20 cellular contexts compared by ENCODE assay signal in the genomic region with DNA sequence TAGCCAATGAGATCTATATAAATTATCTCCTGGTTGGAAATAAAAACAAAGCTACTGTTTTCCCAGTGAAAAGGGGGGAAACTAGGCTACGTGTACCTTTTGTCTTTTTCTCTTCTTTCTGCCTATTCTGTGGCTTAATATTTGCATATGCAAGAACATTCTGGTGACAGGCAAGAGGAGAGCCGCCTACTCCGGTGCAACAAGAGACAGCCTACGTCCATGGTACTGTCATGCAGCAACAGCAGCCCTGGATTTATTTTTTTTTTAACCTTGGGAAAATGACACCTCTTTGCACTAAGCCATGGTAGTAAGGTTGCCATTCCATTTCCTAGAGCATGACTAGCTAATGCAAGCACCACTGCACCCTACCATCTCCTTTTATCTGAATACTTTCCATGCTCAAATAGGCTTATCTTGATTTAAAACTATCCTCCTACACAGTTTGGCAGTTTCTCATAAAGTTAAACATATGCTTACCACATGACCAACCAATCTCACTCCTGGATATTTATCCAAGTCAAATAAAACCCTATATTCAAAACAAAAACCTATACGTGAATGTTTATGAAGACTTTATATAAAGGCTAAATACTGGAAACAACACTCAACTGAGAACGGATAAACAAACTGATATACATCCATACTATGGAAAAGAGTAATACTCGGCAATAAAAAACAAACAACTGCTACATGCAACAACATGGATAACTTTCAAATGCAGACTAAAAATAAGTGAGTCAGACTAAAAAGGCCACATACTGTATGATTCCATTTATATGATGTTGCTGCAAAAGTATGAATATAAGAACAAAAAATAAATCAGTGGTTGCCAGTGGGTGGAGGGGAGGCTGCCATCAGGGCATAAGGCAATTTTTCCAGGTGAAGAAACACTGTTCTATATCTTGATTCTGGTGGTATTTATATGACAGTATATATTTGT. TPM values are rescaled to one million over a fixed set of nuclear protein-coding genes. Genes with fewer than 3 reads are reported as not detected.
DNase-seq lines count a peak whose midpoint lies in the region; ATAC-seq and TF ChIP-seq lines count a peak whose summit lies in the region.
"Had no signal": no experiment of that assay in that cellular context is flagged by ENCODE, and none has a peak within 500 bp of the region (broad histone marks: within the 10 kb centered on the region; RNA-seq: fewer than 3 reads in every experiment).

No MANE protein-coding gene starts in this region.

- POLR2A ChIA-PET in T-cell (lab: Charles Lee): no interaction called here

- no peaks in the 10 kb centered on the region for H3K27me3 Mint-ChIP-seq in GM23338 (ENCODE audit: insufficient read depth, low read depth, poor library complexity)
- H3K27me3 Mint-ChIP-seq in T-cell: no peaks in the 10 kb centered on the region
- H3K27me3 Mint-ChIP-seq: activated CD4-positive, alpha-beta T cell treated with anti-CD3 and anti-CD28 coated beads, Interleukin-2, amount 10 ng/mL, durations not matched to agents 7 days and 5 days; CD8-positive, alpha-beta memory T cell; memory B cell; natural killer cell treated with Interleukin-12 subunit alpha and Interleukin-12 subunit beta and Interleukin-15 and Interleukin-18, amount 100 ng/mL, for 72 hours; stimulated activated naive B cell treated with anti-CD40 and anti-IgM and Interleukin-4, amounts not matched to agents 10 μg/mL and 1 μg/mL and 100 μg/mL, for 72 hours had no signal

- H3K9ac ChIP-seq in adipocyte (ENCODE audit: low read length): no peak overlapping the region
- H3K9ac ChIP-seq in skeletal muscle tissue (ENCODE audit: low read depth in 1 of 3, low read length in 3 of 3): peak overlapping the region in 1 of 3 donors; percentile 33

- H3K4me1 ChIP-seq in GM23338 (ENCODE audit: insufficient read depth) (0 out of 2 replicates have a peak, but pooled peaks cover 4% of the 10 kb centered on the region), adipocyte (ENCODE audit: control insufficient read depth, insufficient read depth, low read length) (peaks cover 30% of the 10 kb centered on the region), skeletal muscle tissue (ENCODE audit: control insufficient read depth in 3 of 3, insufficient read depth in 3 of 3, low read length in 3 of 3) (peaks cover 11 to 30% (median 29%) of the 10 kb centered on the region in 3 donors)

- H3K4me1 Mint-ChIP-seq in GM23338 (peaks cover 3% of the 10 kb centered on the region), T-cell (no peaks in the 10 kb centered on the region)
- H3K4me1 Mint-ChIP-seq: activated CD4-positive, alpha-beta T cell treated with anti-CD3 and anti-CD28 coated beads, Interleukin-2, amount 10 ng/mL, durations not matched to agents 7 days and 5 days; CD8-positive, alpha-beta memory T cell; memory B cell had no signal

- H3K4me2 ChIP-seq in GM23338: no peak overlapping the region

- no peak for TF ChIP-seq CTCF in GM23338 (conservative IDR thresholded peaks at IDR 0.05; ENCODE audit: low read depth in 2 of 2)

- H3K4me3 ChIP-seq in GM23338 (no peak overlapping the region), adipocyte (ENCODE audit: low read length) (no peak overlapping the region), skeletal muscle tissue (ENCODE audit: low read length in 3 of 3) (no peak overlapping the region)
- H3K4me3 ChIP-seq: skin epidermis, thyroid gland had no signal

- H3F3A ChIP-seq in GM23338 (replicated peaks; ENCODE audit: low read depth): no peaks in the 10 kb centered on the region

- ATAC-seq in GM23338 (peak; percentile 28; the same call in 1 of the 3 replicates), T-cell (replicated peaks in 1 of 4) (no peak), GM21737 (IDR thresholded peaks at IDR 0.05; ENCODE audit: unreplicated experiment) (no peak)
- ATAC-seq: natural killer cell treated with Interleukin-12 subunit alpha and Interleukin-12 subunit beta and Interleukin-15 and Interleukin-18, amount 100 ng/mL, for 72 hours; Right ventricle myocardium inferior; stimulated activated naive B cell treated with anti-CD40 and anti-IgM and Interleukin-4, amounts not matched to agents 10 μg/mL and 1 μg/mL and 100 μg/mL, for 72 hours had no signal

- H3K27ac Mint-ChIP-seq in GM23338: no peak overlapping the region
- H3K27ac Mint-ChIP-seq in T-cell: no peak overlapping the region
- H3K27ac Mint-ChIP-seq: activated CD4-positive, alpha-beta T cell treated with anti-CD3 and anti-CD28 coated beads, Interleukin-2, amount 10 ng/mL, durations not matched to agents 7 days and 5 days; memory B cell; natural killer cell treated with Interleukin-12 subunit alpha and Interleukin-12 subunit beta and Interleukin-15 and Interleukin-18, amount 100 ng/mL, for 72 hours; stimulated activated naive B cell treated with anti-CD40 and anti-IgM and Interleukin-4, amounts not matched to agents 10 μg/mL and 1 μg/mL and 100 μg/mL, for 72 hours had no signal

- CTCF ChIA-PET in T-cell (lab: Charles Lee): interaction anchor here (0.7 to 4.0 kb wide), 7 partner anchors 23 to 1064 kb away, joined by 3 to 12 read pairs (median 3); no protein-coding TSS in a partner anchor

- H3K36me3 ChIP-seq in GM23338 (ENCODE audit: insufficient read depth) (peaks cover 9% of the 10 kb centered on the region; the same call in 1 of the 2 replicates), adipocyte (ENCODE audit: control insufficient read depth, insufficient read depth, low read length, severe bottlenecking) (peaks cover 19% of the 10 kb centered on the region), skeletal muscle tissue (ENCODE audit: control insufficient read depth in 3 of 3, insufficient read depth in 3 of 3, low read length in 3 of 3) (peaks cover 0 to 3% (median 3%) of the 10 kb centered on the region in 3 donors)
- H3K36me3 ChIP-seq: thyroid gland had no signal

- H4K20me1 ChIP-seq in GM23338 (replicated peaks; ENCODE audit: insufficient read depth): peaks cover 9% of the 10 kb centered on the region

- H3K27me3 ChIP-seq in GM23338 (ENCODE audit: insufficient read depth): no peaks in the 10 kb centered on the region
- no peaks in the 10 kb centered on the region for H3K27me3 ChIP-seq in adipocyte (replicated peaks; ENCODE audit: control insufficient read depth, insufficient read depth, low read length)
- no peaks in the 10 kb centered on the region for H3K27me3 ChIP-seq in skeletal muscle tissue (ENCODE audit: control insufficient read depth in 3 of 3, insufficient read depth in 3 of 3, low read length in 3 of 3)
- H3K27me3 ChIP-seq: thyroid gland had no signal

- H3K4me3 Mint-ChIP-seq in GM23338 (no peak overlapping the region), T-cell (no peak overlapping the region)
- H3K4me3 Mint-ChIP-seq: activated CD4-positive, alpha-beta T cell treated with anti-CD3 and anti-CD28 coated beads, Interleukin-2, amount 10 ng/mL, durations not matched to agents 7 days and 5 days; CD8-positive, alpha-beta memory T cell; memory B cell; natural killer cell treated with Interleukin-12 subunit alpha and Interleukin-12 subunit beta and Interleukin-15 and Interleukin-18, amount 100 ng/mL, for 72 hours; stimulated activated naive B cell treated with anti-CD40 and anti-IgM and Interleukin-4, amounts not matched to agents 10 μg/mL and 1 μg/mL and 100 μg/mL, for 72 hours had no signal

- H3K27ac ChIP-seq in GM23338 (ENCODE audit: low read depth) (no peak overlapping the region), skeletal muscle tissue (ENCODE audit: low read depth, low read length) (peak overlapping the region; percentile 12)
- H3K27ac ChIP-seq: HL-60, skin epidermis, thyroid gland had no signal

- H2AFZ ChIP-seq in GM23338: no peak overlapping the region

- H3K9me3 Mint-ChIP-seq in GM23338: no peaks in the 10 kb centered on the region
- no peaks in the 10 kb centered on the region for H3K9me3 Mint-ChIP-seq in T-cell
- H3K9me3 Mint-ChIP-seq: activated CD4-positive, alpha-beta T cell treated with anti-CD3 and anti-CD28 coated beads, Interleukin-2, amount 10 ng/mL, durations not matched to agents 7 days and 5 days; CD8-positive, alpha-beta memory T cell; memory B cell; natural killer cell treated with Interleukin-12 subunit alpha and Interleukin-12 subunit beta and Interleukin-15 and Interleukin-18, amount 100 ng/mL, for 72 hours; stimulated activated naive B cell treated with anti-CD40 and anti-IgM and Interleukin-4, amounts not matched to agents 10 μg/mL and 1 μg/mL and 100 μg/mL, for 72 hours had no signal

- H3K79me2 ChIP-seq in GM23338 (replicated peaks; ENCODE audit: insufficient read depth): peaks cover 30% of the 10 kb centered on the region

- no peak for DNase-seq in GM23338 (ENCODE audit: low spot score)
- peak; percentile 61 for DNase-seq in adipocyte (ENCODE audit: low read depth)
- DNase-seq in iris pigment epithelial cell (ENCODE audit: low read depth): peak; percentile 45
- DNase-seq in T-cell: no peak
- no peak for DNase-seq in NCI-H1048 (lab: John Stamatoyannopoulos, UW)
- DNase-seq: activated CD4-positive, alpha-beta T cell treated with anti-CD3 and anti-CD28 coated beads, Interleukin-2, amount 10 ng/mL, durations not matched to agents 7 days and 5 days; activated CD8-positive, alpha-beta memory T cell treated with anti-CD3 and anti-CD28 coated beads, Interleukin-2, amount 50 U/mL, for 4 hours; CD8-positive, alpha-beta memory T cell; NCI-H1436 treated with DMSO at 0.1 percent for 48 hours; NCI-H2171; stimulated activated CD4-positive, alpha-beta T cell treated with anti-CD3 and anti-CD28 coated beads, Interleukin-2, amount 100 ng/mL, for 24 hours; stimulated activated naive B cell treated with anti-CD40 and anti-IgM and Interleukin-4, amounts not matched to agents 10 μg/mL and 1 μg/mL and 100 μg/mL, for 72 hours; thyroid gland had no signal

- H3K9me2 ChIP-seq in GM23338 (ENCODE audit: insufficient read depth): no peaks in the 10 kb centered on the region

- H3K9me3 ChIP-seq in adipocyte (ENCODE audit: control insufficient read depth, low read length) (no peaks in the 10 kb centered on the region), skeletal muscle tissue (ENCODE audit: control insufficient read depth in 3 of 3, low read length in 3 of 3) (no peaks in the 10 kb centered on the region)
- H3K9me3 ChIP-seq: thyroid gland had no signal

- H3K36me3 Mint-ChIP-seq in GM23338 (ENCODE audit: low read depth) (peaks cover 17% of the 10 kb centered on the region), T-cell (peaks cover 24% of the 10 kb centered on the region)

TF ChIP-seq in GM23338, 12 proteins besides CTCF, POLR2A, EP300 and RAD21 (continues in another document):
- TF ChIP-seq JUNB (IDR thresholded peaks at IDR 0.05; ENCODE audit: unreplicated experiment) (no peak), EZH2 (IDR thresholded peaks at IDR 0.05; ENCODE audit: low read depth, unreplicated experiment) (no peak)

RNA-seq across cellular contexts. Expression of a gene that starts 17.3 kb away (rescaled TPM):
- 7.7 and 8.7 TPM in 2 replicates for total RNA-seq in GM23338 (2014; rRNA removed; shearing (Covaris generic))
- polyA plus RNA-seq in GM23338 (2016; fragmentation: Nextera tagmentation; extraction: Ambion mirVana): 22.0 and 23.9 TPM in 2 replicates
- 3.7 TPM for total RNA-seq in skeletal muscle tissue
- total RNA-seq in T-cell: 1 to 10 TPM; 3.1 to 4.9 (median 4.0) TPM

RNA-seq across cellular contexts. Expression of a gene that starts 17.4 kb away (rescaled TPM):
- 31.3 and 31.4 TPM in 2 replicates for total RNA-seq in GM23338 (2014; rRNA removed; shearing (Covaris generic))
- polyA plus RNA-seq in GM23338 (2016; fragmentation: Nextera tagmentation; extraction: Ambion mirVana): 31.0 and 35.8 TPM in 2 replicates
- total RNA-seq in skeletal muscle tissue: 15.1 TPM
- 10 to 100 TPM; 28.0 to 37.8 (median 31.7) TPM for total RNA-seq in T-cell

Comparison
In these comparisons a context has a peak if more than half of its experiments do, and no peak if none do; other contexts are left out.
1. DNase-seq: peak in adipocyte (single experiment) and iris pigment epithelial cell (single experiment); none in GM23338 (single experiment), T-cell (0 of 34) and NCI-H1048 (single experiment).